ENCODE assay signal across 8 cellular contexts in genomic region chr9:136328011-136328621, GRCh38. TPM values are rescaled to one million over a fixed set of nuclear protein-coding genes. Genes with fewer than 3 reads are reported as not detected.
A peak's percentile ranks its signal among the peaks of the same experiment; 100 is the strongest.
DNase-seq lines count a peak whose midpoint lies in the region; ATAC-seq, FAIRE-seq and TF ChIP-seq lines count a peak whose summit lies in the region.

No MANE protein-coding gene starts in this region.

- TF ChIP-seq POLR2A in HepG2 (IDR thresholded peaks at IDR 0.05; ENCODE audit: insufficient read depth in 1 of 2, low read depth in 2 of 2, low read length in 2 of 2): no peak

- BruUV-seq in HepG2 (replicated peaks; lab: Mats Ljungman, UMichigan): no TSS peak

- H3K4me3 Mint-ChIP-seq in activated naive CD4-positive, alpha-beta T cell treated with anti-CD3 and anti-CD28 coated beads, Interleukin-2, amount 50 U/mL, for 24 hours: peak overlapping the region; percentile 67

- no peaks in the 10 kb centered on the region for H3K36me3 ChIP-seq in HepG2 (replicated peaks in 1 of 2; ENCODE audit: control insufficient read depth in 1 of 2, insufficient read depth in 2 of 2, low read length in 2 of 2)
- H3K36me3 ChIP-seq in urinary bladder (ENCODE audit: insufficient read depth): no peaks in the 10 kb centered on the region
- H3K36me3 ChIP-seq in MM.1S (replicated peaks; ENCODE audit: insufficient read depth, low read length): no peaks in the 10 kb centered on the region

- POLR2A ChIA-PET in HepG2 (lab: Yijun Ruan, JAX): no interaction called here

- intact Hi-C loops in HepG2 (cut with micrococcal nuclease; ENCODE audit: unreplicated experiment): no loop called here
- intact Hi-C loops in left colon (cut with DNase I, micrococcal nuclease): no loop called here

- no peaks in the 10 kb centered on the region for H3K79me2 ChIP-seq in HepG2 (ENCODE audit: insufficient read depth, low read length)
- H3K79me2 ChIP-seq in MM.1S (ENCODE audit: low read length): no peaks in the 10 kb centered on the region

- TF ChIP-seq EP300 in HepG2 (IDR thresholded peaks at IDR 0.05; ENCODE audit: low read depth in 2 of 2, low read length in 2 of 2) (no peak), HepG2 (CRISPR knock-in tag; IDR thresholded peaks at IDR 0.05; ENCODE audit: borderline replicate concordance) (no peak)

- no peak for FAIRE-seq in HepG2 (lab: Jason Lieb, UNC)

- in situ Hi-C loops in astrocyte of the cerebellum (cut with HindIII; ENCODE audit: low sequenced_read_pairs) (no loop called here), HepG2 (cut with HindIII; ENCODE audit: extremely low pct_ligation_motif_present, low pct_unique_long_range_greater_than_20kb) (loop anchor here (25.0 kb wide), 1 partner anchor 309 kb away; no protein-coding TSS in a partner anchor)

- TF ChIP-seq CTCF in astrocyte of the cerebellum (IDR thresholded peaks at IDR 0.05; ENCODE audit: low read depth, low read length, missing control alignments) (no peak), HepG2 (CRISPR knock-in tag; IDR thresholded peaks at IDR 0.05) (no peak), MM.1S (IDR thresholded peaks at IDR 0.05; ENCODE audit: low read length) (no peak)

- no peaks in the 10 kb centered on the region for H3F3A ChIP-seq in MM.1S (ENCODE audit: insufficient read depth, low read length)

- H3K9me2 ChIP-seq in MM.1S (replicated peaks; ENCODE audit: insufficient read depth, low read length): no peaks in the 10 kb centered on the region

- TF ChIP-seq RAD21 in HepG2 (CRISPR knock-in tag; IDR thresholded peaks at IDR 0.05): no peak

- H4K20me1 ChIP-seq in HepG2 (ENCODE audit: insufficient read depth, low read length) (no peaks in the 10 kb centered on the region), MM.1S (ENCODE audit: insufficient read depth, low read length) (no peaks in the 10 kb centered on the region)

- H3K4me2 ChIP-seq in HepG2 (ENCODE audit: low read depth, low read length): peak overlapping the region; percentile 50
- no peak overlapping the region for H3K4me2 ChIP-seq in MM.1S (ENCODE audit: low read depth, low read length)

- H3K27ac Mint-ChIP-seq in activated naive CD4-positive, alpha-beta T cell treated with anti-CD3 and anti-CD28 coated beads, Interleukin-2, amount 50 U/mL, for 24 hours: no peak overlapping the region

- no peak overlapping the region for H3K9ac ChIP-seq in HepG2 (ENCODE audit: insufficient read depth, low read depth, low read length)
- no peak overlapping the region for H3K9ac ChIP-seq in MM.1S (ENCODE audit: low read length)

- ATAC-seq in HepG2: peak; percentile 5; the same call in 1 of the 3 replicates
- ATAC-seq in left colon: no peak

- H3K27me3 ChIP-seq in HepG2 (ENCODE audit: control insufficient read depth in 1 of 2, insufficient read depth in 2 of 2, low read length in 2 of 2): peaks cover 21 to 82% of the 10 kb centered on the region in 2 experiments
- H3K27me3 ChIP-seq in MM.1S (replicated peaks; ENCODE audit: insufficient read depth, low read length): peaks cover 92% of the 10 kb centered on the region

- no peaks in the 10 kb centered on the region for H3K36me3 Mint-ChIP-seq in activated naive CD4-positive, alpha-beta T cell treated with anti-CD3 and anti-CD28 coated beads, Interleukin-2, amount 50 U/mL, for 24 hours

- peaks cover 45% of the 10 kb centered on the region for H3K4me1 ChIP-seq in HepG2 (ENCODE audit: insufficient read depth, low read length)
- H3K4me1 ChIP-seq in urinary bladder (ENCODE audit: insufficient read depth): no peaks in the 10 kb centered on the region
- H3K4me1 ChIP-seq in MM.1S (ENCODE audit: low read length): peaks cover 6% of the 10 kb centered on the region; the same call in 1 of the 2 replicates

- H3K4me3 ChIP-seq in astrocyte of the cerebellum (ENCODE audit: low read depth, low read length): peak overlapping the region; percentile 67
- H3K4me3 ChIP-seq in HepG2 (replicated peaks in 1 of 3; ENCODE audit: insufficient read depth in 1 of 3, low read depth in 2 of 3, low read length in 3 of 3): peak overlapping the region in 2 of 3 experiments; percentile 15 to 47; a peak in 3 of 6 replicates
- peak overlapping the region; percentile 69 for H3K4me3 ChIP-seq in urinary bladder (ENCODE audit: low read depth, low read length)
- H3K4me3 ChIP-seq in MM.1S (ENCODE audit: low read length): no peak overlapping the region

- H3K27ac ChIP-seq in HepG2 (ENCODE audit: extremely low read length, insufficient read depth, low read length): no peak overlapping the region
- H3K27ac ChIP-seq in urinary bladder (ENCODE audit: low read depth): no peak overlapping the region
- H3K27ac ChIP-seq in MM.1S (ENCODE audit: low read length): no peak overlapping the region

- no peak for DNase-seq in activated naive CD4-positive, alpha-beta T cell treated with anti-CD3 and anti-CD28 coated beads, Interleukin-2, amount 50 U/mL, for 16 hours
- DNase-seq in astrocyte of the cerebellum (ENCODE audit: low read depth) (no peak), HepG2 (ENCODE audit: low spot score) (no peak), left colon (no peak), MM.1S (no peak)
- DNase-seq in stimulated activated CD4-positive, alpha-beta T cell treated with anti-CD3 and anti-CD28 coated beads, Interleukin-1b, Interleukin-23, amount 100 ng/mL, for 48 hours: no peak

- CTCF ChIA-PET in HepG2 (lab: Yijun Ruan, JAX; ENCODE audit: low intra/inter-chr PET ratio, low total read pairs): no interaction called here

- H3K9me3 ChIP-seq in HepG2 (ENCODE audit: low read length) (no peaks in the 10 kb centered on the region), MM.1S (replicated peaks; ENCODE audit: insufficient read depth, low read length) (no peaks in the 10 kb centered on the region)

- WGBS in HepG2 (ENCODE audit: low lambda C conversion rate): 0% methylated on average over 1 of the region's 13 CpGs
- WGBS in urinary bladder: 12% methylated on average over 13 of the region's 13 CpGs

- no peaks in the 10 kb centered on the region for H3K9me3 Mint-ChIP-seq in activated naive CD4-positive, alpha-beta T cell treated with anti-CD3 and anti-CD28 coated beads, Interleukin-2, amount 50 U/mL, for 24 hours

- H3K27me3 Mint-ChIP-seq in activated naive CD4-positive, alpha-beta T cell treated with anti-CD3 and anti-CD28 coated beads, Interleukin-2, amount 50 U/mL, for 24 hours: no peaks in the 10 kb centered on the region

- no peak overlapping the region for H2AFZ ChIP-seq in HepG2 (ENCODE audit: low read length)
- no peak overlapping the region for H2AFZ ChIP-seq in MM.1S (ENCODE audit: low read length)

- H3K4me1 Mint-ChIP-seq in activated naive CD4-positive, alpha-beta T cell treated with anti-CD3 and anti-CD28 coated beads, Interleukin-2, amount 50 U/mL, for 24 hours: peaks cover 4% of the 10 kb centered on the region

RNA-seq across cellular contexts. Expression of gene GPSM1, which starts 0.8 kb away (rescaled TPM):
- total RNA-seq in HepG2 (2016; rRNA removed; fragmentation: Illumina TruSeq; extraction: Trizol) (0.59 and 1.0 TPM in 2 replicates), urinary bladder (22.3 TPM), left colon (1 to 10 TPM; 2.0 to 3.1 TPM)
- total RNA-seq in HepG2 (2016; cell fraction: cytosol; rRNA removed; fragmentation: Illumina TruSeq; extraction: Trizol; ENCODE audit: low read depth): 0.26 and 0.30 TPM in 2 replicates
- 0.55 and 1.1 TPM in 2 replicates for total RNA-seq in HepG2 (2016; cell fraction: insoluble cytoplasmic fraction; rRNA removed; fragmentation: Illumina TruSeq; extraction: Trizol)
- 0.53 and 0.72 TPM in 2 replicates for total RNA-seq in HepG2 (2016; cell fraction: membrane; rRNA removed; fragmentation: Illumina TruSeq; extraction: Trizol)
- 0.72 and 0.81 TPM in 2 replicates for total RNA-seq in HepG2 (2016; cell fraction: nucleus; rRNA removed; fragmentation: Illumina TruSeq; extraction: Trizol)
- polyA plus RNA-seq in HepG2 (2011; rRNA removed) (2.4 and 3.4 TPM in 2 replicates), urinary bladder (13.5 TPM)
- polyA plus RNA-seq in HepG2 (2011; cell fraction: cytosol; rRNA removed): 1.6 and 2.7 TPM in 2 replicates
- 11.3 and 15.0 TPM in 2 replicates for polyA plus RNA-seq in HepG2 (2011; cell fraction: nucleus; rRNA removed)
- 1.2 and 1.6 TPM in 2 replicates for polyA plus RNA-seq in HepG2 (2012)
- 0.28 and 0.43 TPM in 2 replicates for polyA plus RNA-seq in HepG2 (2016; cell fraction: cytosol; fragmentation: Illumina TruSeq; extraction: Trizol; ENCODE audit: low read depth)
- 0.72 and 1.2 TPM in 2 replicates for polyA plus RNA-seq in HepG2 (2016; cell fraction: insoluble cytoplasmic fraction; fragmentation: Illumina TruSeq; extraction: Trizol; ENCODE audit: low read depth)
- 0.61 and 1.2 TPM in 2 replicates for polyA plus RNA-seq in HepG2 (2016; cell fraction: membrane; fragmentation: Illumina TruSeq; extraction: Trizol; ENCODE audit: low read depth)
- 3.5 and 3.8 TPM in 2 replicates for polyA plus RNA-seq in HepG2 (2016; cell fraction: nucleus; fragmentation: Illumina TruSeq; extraction: Trizol; ENCODE audit: insufficient read depth, low read depth)
- polyA minus RNA-seq in HepG2 (2011; rRNA and poly(A)+ RNA removed; ENCODE audit: low replicate concordance): 2.9 and 5.8 TPM in 2 replicates
- 1.4 and 1.6 TPM in 2 replicates for polyA minus RNA-seq in HepG2 (2011; cell fraction: cytosol; rRNA and poly(A)+ RNA removed)
- polyA minus RNA-seq in HepG2 (2011; cell fraction: nucleus; rRNA and poly(A)+ RNA removed): 1.7 TPM in 2 replicates

RNA-seq across cellular contexts. Expression of gene CCDC187, which starts 24.2 kb away (rescaled TPM):
- total RNA-seq in HepG2 (2016; rRNA removed; fragmentation: Illumina TruSeq; extraction: Trizol) (0.13 TPM in 1 of 2 replicates, not detected in the other), urinary bladder (0.58 TPM), left colon (under 1 TPM; 0.52 to 0.67 TPM)
- not detected in 2 replicates for total RNA-seq in HepG2 (2016; cell fraction: cytosol; rRNA removed; fragmentation: Illumina TruSeq; extraction: Trizol; ENCODE audit: low read depth)
- 0.09 TPM in 1 of 2 replicates, not detected in the other for total RNA-seq in HepG2 (2016; cell fraction: insoluble cytoplasmic fraction; rRNA removed; fragmentation: Illumina TruSeq; extraction: Trizol)
- total RNA-seq in HepG2 (2016; cell fraction: membrane; rRNA removed; fragmentation: Illumina TruSeq; extraction: Trizol): 0.10 TPM in 1 of 2 replicates, not detected in the other
- 0.16 and 0.28 TPM in 2 replicates for total RNA-seq in HepG2 (2016; cell fraction: nucleus; rRNA removed; fragmentation: Illumina TruSeq; extraction: Trizol)
- polyA plus RNA-seq in HepG2 (2011; rRNA removed) (0.03 and 0.09 TPM in 2 replicates), urinary bladder (0.19 TPM)
- polyA plus RNA-seq in HepG2 (2011; cell fraction: cytosol; rRNA removed): 0.01 and 0.03 TPM in 2 replicates
- 0.45 and 0.48 TPM in 2 replicates for polyA plus RNA-seq in HepG2 (2011; cell fraction: nucleus; rRNA removed)
- 0.04 TPM in 1 of 2 replicates, not detected in the other for polyA plus RNA-seq in HepG2 (2012)
- polyA plus RNA-seq in HepG2 (2016; cell fraction: cytosol; fragmentation: Illumina TruSeq; extraction: Trizol; ENCODE audit: low read depth): not detected in 2 replicates
- not detected in 2 replicates for polyA plus RNA-seq in HepG2 (2016; cell fraction: insoluble cytoplasmic fraction; fragmentation: Illumina TruSeq; extraction: Trizol; ENCODE audit: low read depth)
- 0.08 TPM in 1 of 2 replicates, not detected in the other for polyA plus RNA-seq in HepG2 (2016; cell fraction: membrane; fragmentation: Illumina TruSeq; extraction: Trizol; ENCODE audit: low read depth)
- polyA plus RNA-seq in HepG2 (2016; cell fraction: nucleus; fragmentation: Illumina TruSeq; extraction: Trizol; ENCODE audit: insufficient read depth, low read depth): 0.14 and 0.17 TPM in 2 replicates
- 0.20 and 0.49 TPM in 2 replicates for polyA minus RNA-seq in HepG2 (2011; rRNA and poly(A)+ RNA removed; ENCODE audit: low replicate concordance)
- not detected in 2 replicates for polyA minus RNA-seq in HepG2 (2011; cell fraction: cytosol; rRNA and poly(A)+ RNA removed)
- polyA minus RNA-seq in HepG2 (2011; cell fraction: nucleus; rRNA and poly(A)+ RNA removed): 0.39 and 0.50 TPM in 2 replicates

RNA-seq across cellular contexts. Expression of gene DNLZ, which starts 35.4 kb away (rescaled TPM):
- 5.4 and 8.0 TPM in 2 replicates for total RNA-seq in HepG2 (2016; rRNA removed; fragmentation: Illumina TruSeq; extraction: Trizol)
- total RNA-seq in HepG2 (2016; cell fraction: cytosol; rRNA removed; fragmentation: Illumina TruSeq; extraction: Trizol; ENCODE audit: low read depth): 8.5 and 9.7 TPM in 2 replicates
- total RNA-seq in HepG2 (2016; cell fraction: insoluble cytoplasmic fraction; rRNA removed; fragmentation: Illumina TruSeq; extraction: Trizol): 5.7 and 10.6 TPM in 2 replicates
- total RNA-seq in HepG2 (2016; cell fraction: membrane; rRNA removed; fragmentation: Illumina TruSeq; extraction: Trizol): 8.2 and 10.5 TPM in 2 replicates
- total RNA-seq in HepG2 (2016; cell fraction: nucleus; rRNA removed; fragmentation: Illumina TruSeq; extraction: Trizol): 2.7 and 3.8 TPM in 2 replicates
- 3.4 and 4.5 TPM in 2 replicates for polyA plus RNA-seq in HepG2 (2011; rRNA removed)
- 1.9 and 8.6 TPM in 2 replicates for polyA plus RNA-seq in HepG2 (2011; cell fraction: cytosol; rRNA removed)
- 4.9 and 10.5 TPM in 2 replicates for polyA plus RNA-seq in HepG2 (2011; cell fraction: nucleus; rRNA removed)
- 1.9 and 2.8 TPM in 2 replicates for polyA plus RNA-seq in HepG2 (2012)
- polyA plus RNA-seq in HepG2 (2016; cell fraction: cytosol; fragmentation: Illumina TruSeq; extraction: Trizol; ENCODE audit: low read depth): 8.4 and 8.5 TPM in 2 replicates
- 4.0 and 5.1 TPM in 2 replicates for polyA plus RNA-seq in HepG2 (2016; cell fraction: insoluble cytoplasmic fraction; fragmentation: Illumina TruSeq; extraction: Trizol; ENCODE audit: low read depth)
- 6.4 and 6.8 TPM in 2 replicates for polyA plus RNA-seq in HepG2 (2016; cell fraction: membrane; fragmentation: Illumina TruSeq; extraction: Trizol; ENCODE audit: low read depth)
- 5.5 and 7.2 TPM in 2 replicates for polyA plus RNA-seq in HepG2 (2016; cell fraction: nucleus; fragmentation: Illumina TruSeq; extraction: Trizol; ENCODE audit: insufficient read depth, low read depth)
- polyA minus RNA-seq in HepG2 (2011; rRNA and poly(A)+ RNA removed; ENCODE audit: low replicate concordance): 0.90 and 2.5 TPM in 2 replicates
- polyA minus RNA-seq in HepG2 (2011; cell fraction: cytosol; rRNA and poly(A)+ RNA removed): 1.3 TPM in 1 of 2 replicates, not detected in the other
- polyA minus RNA-seq in HepG2 (2011; cell fraction: nucleus; rRNA and poly(A)+ RNA removed): 2.6 and 2.8 TPM in 2 replicates
- 4.2 TPM for total RNA-seq in urinary bladder
- 14.9 TPM for polyA plus RNA-seq in urinary bladder
- total RNA-seq in left colon: 10 to 100 TPM in 1 of 2 donors, 1 to 10 TPM in 1; 10.0 to 10.6 TPM

RNA-seq across cellular contexts. Expression of gene CARD9, which starts 45.4 kb away (rescaled TPM):
- 3.6 and 7.4 TPM in 2 replicates for total RNA-seq in HepG2 (2016; rRNA removed; fragmentation: Illumina TruSeq; extraction: Trizol)
- 2.1 TPM in 2 replicates for total RNA-seq in HepG2 (2016; cell fraction: cytosol; rRNA removed; fragmentation: Illumina TruSeq; extraction: Trizol; ENCODE audit: low read depth)
- total RNA-seq in HepG2 (2016; cell fraction: insoluble cytoplasmic fraction; rRNA removed; fragmentation: Illumina TruSeq; extraction: Trizol): 3.4 and 7.7 TPM in 2 replicates
- total RNA-seq in HepG2 (2016; cell fraction: membrane; rRNA removed; fragmentation: Illumina TruSeq; extraction: Trizol): 1.7 and 2.5 TPM in 2 replicates
- total RNA-seq in HepG2 (2016; cell fraction: nucleus; rRNA removed; fragmentation: Illumina TruSeq; extraction: Trizol): 7.9 and 8.9 TPM in 2 replicates
- 3.3 and 7.2 TPM in 2 replicates for polyA plus RNA-seq in HepG2 (2011; rRNA removed)
- 1.3 and 2.2 TPM in 2 replicates for polyA plus RNA-seq in HepG2 (2011; cell fraction: cytosol; rRNA removed)
- 51.0 and 60.5 TPM in 2 replicates for polyA plus RNA-seq in HepG2 (2011; cell fraction: nucleus; rRNA removed)
- polyA plus RNA-seq in HepG2 (2012): 2.6 and 4.5 TPM in 2 replicates
- 0.79 and 1.0 TPM in 2 replicates for polyA plus RNA-seq in HepG2 (2016; cell fraction: cytosol; fragmentation: Illumina TruSeq; extraction: Trizol; ENCODE audit: low read depth)
- 2.6 and 5.2 TPM in 2 replicates for polyA plus RNA-seq in HepG2 (2016; cell fraction: insoluble cytoplasmic fraction; fragmentation: Illumina TruSeq; extraction: Trizol; ENCODE audit: low read depth)
- polyA plus RNA-seq in HepG2 (2016; cell fraction: membrane; fragmentation: Illumina TruSeq; extraction: Trizol; ENCODE audit: low read depth): 0.66 and 0.74 TPM in 2 replicates
- polyA plus RNA-seq in HepG2 (2016; cell fraction: nucleus; fragmentation: Illumina TruSeq; extraction: Trizol; ENCODE audit: insufficient read depth, low read depth): 23.4 and 24.3 TPM in 2 replicates
- 2.0 and 6.6 TPM in 2 replicates for polyA minus RNA-seq in HepG2 (2011; rRNA and poly(A)+ RNA removed; ENCODE audit: low replicate concordance)
- polyA minus RNA-seq in HepG2 (2011; cell fraction: cytosol; rRNA and poly(A)+ RNA removed): 0.62 and 0.99 TPM in 2 replicates
- polyA minus RNA-seq in HepG2 (2011; cell fraction: nucleus; rRNA and poly(A)+ RNA removed): 8.3 and 8.4 TPM in 2 replicates
- total RNA-seq in urinary bladder: 3.2 TPM
- 2.9 TPM for polyA plus RNA-seq in urinary bladder
- total RNA-seq in left colon: 1 to 10 TPM in 1 of 2 donors, under 1 TPM in 1; 0.52 to 1.9 TPM
